In the genomic region with DNA sequence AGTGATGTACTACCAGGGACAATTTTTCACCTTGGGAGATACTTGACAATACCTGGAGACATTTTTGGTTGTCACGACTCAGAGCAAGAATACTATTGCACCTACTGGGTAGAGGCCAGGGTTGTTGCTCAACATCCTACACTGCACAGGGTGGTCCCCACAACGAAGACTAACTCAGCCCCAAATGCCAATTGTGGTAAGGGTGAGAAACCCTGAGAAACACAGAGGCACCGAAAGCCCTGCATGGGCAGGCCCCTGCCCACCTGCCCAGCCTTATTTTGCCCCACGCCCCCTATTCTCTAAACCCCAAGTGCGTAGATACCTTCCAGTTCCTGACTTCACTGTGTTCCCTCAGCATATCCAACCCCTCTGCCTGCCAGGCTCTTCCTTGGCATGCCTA, we compare ENCODE assay signal across 19 cellular contexts.
A peak's percentile ranks its signal among the peaks of the same experiment; 100 is the strongest.
DNase-seq lines count a peak whose midpoint lies in the region; TF ChIP-seq lines count a peak whose summit lies in the region.
"Had no signal": no experiment of that assay in that cellular context is flagged by ENCODE, and none has a peak within 500 bp of the region (broad histone marks: within the 10 kb centered on the region; RNA-seq: fewer than 3 reads in every experiment).

No MANE protein-coding gene starts in this region.

- H3K14ac ChIP-seq in mesenchymal stem cell (ENCODE audit: low read length in 2 of 2): peak overlapping the region in 1 of 2 experiments; percentile 49
- no peak overlapping the region for H3K14ac ChIP-seq in trophoblast cell (ENCODE audit: low read length)

- H2AK5ac ChIP-seq in mesenchymal stem cell (ENCODE audit: low read length, severe bottlenecking): no peak overlapping the region
- no peak overlapping the region for H2AK5ac ChIP-seq in trophoblast cell (ENCODE audit: low read length)

- H3K18ac ChIP-seq in mesenchymal stem cell (ENCODE audit: low read depth in 1 of 2, low read length in 2 of 2): peak overlapping the region in 1 of 2 experiments; percentile 15
- H3K18ac ChIP-seq in trophoblast cell (ENCODE audit: low read length): no peak overlapping the region

- no peak overlapping the region for H4K91ac ChIP-seq in mesenchymal stem cell (ENCODE audit: low read length)
- H4K91ac ChIP-seq in trophoblast cell (ENCODE audit: low read depth, low read length): no peak overlapping the region

- H3K4me2 ChIP-seq in mesenchymal stem cell (ENCODE audit: low read length, poor library complexity, severe bottlenecking) (no peak overlapping the region), trophoblast cell (ENCODE audit: low read length) (no peak overlapping the region)
- H3K4me2 ChIP-seq: A549, BLaER1, GM23338 had no signal

- H3K9me3 ChIP-seq in mesenchymal stem cell (ENCODE audit: control insufficient read depth, low read length) (no peaks in the 10 kb centered on the region), trophoblast cell (ENCODE audit: insufficient read depth, low read depth, low read length) (no peaks in the 10 kb centered on the region), colonic mucosa (no peaks in the 10 kb centered on the region)
- H3K9me3 ChIP-seq: A549 had no signal

- no peak overlapping the region for H2BK15ac ChIP-seq in mesenchymal stem cell (ENCODE audit: low read depth, poor library complexity, severe bottlenecking)

- H2BK5ac ChIP-seq in mesenchymal stem cell (ENCODE audit: low read depth, low read length, poor library complexity, severe bottlenecking): no peak overlapping the region
- no peak overlapping the region for H2BK5ac ChIP-seq in trophoblast cell (ENCODE audit: low read depth, low read length, poor library complexity)

- H3K4me1 ChIP-seq in mesenchymal stem cell (ENCODE audit: control insufficient read depth, insufficient read depth, low read depth, low read length) (no peaks in the 10 kb centered on the region), trophoblast cell (ENCODE audit: control insufficient read depth in 1 of 2, insufficient read depth in 2 of 2, low read length in 2 of 2) (peaks cover 6 to 7% of the 10 kb centered on the region in 2 experiments), colonic mucosa (no peaks in the 10 kb centered on the region)

- H3K27ac ChIP-seq in mesenchymal stem cell (ENCODE audit: low read length, poor library complexity, severe bottlenecking): no peak overlapping the region
- no peak overlapping the region for H3K27ac ChIP-seq in trophoblast cell (ENCODE audit: low read depth, low read length)
- no peak overlapping the region for H3K27ac ChIP-seq in colonic mucosa
- H3K27ac ChIP-seq: 22Rv1, A549, BLaER1 had no signal

- H4K8ac ChIP-seq in mesenchymal stem cell (ENCODE audit: low read length): peak overlapping the region; percentile 30
- no peak overlapping the region for H4K8ac ChIP-seq in trophoblast cell (ENCODE audit: low read depth, low read length)

- no peak overlapping the region for H3K9ac ChIP-seq in mesenchymal stem cell (ENCODE audit: low read length)
- H3K9ac ChIP-seq in trophoblast cell (ENCODE audit: low read length): no peak overlapping the region
- no peak overlapping the region for H3K9ac ChIP-seq in colonic mucosa (ENCODE audit: low read depth in 2 of 2, low read length in 2 of 2)
- H3K9ac ChIP-seq: BLaER1 had no signal

- H2AFZ ChIP-seq in mesenchymal stem cell (ENCODE audit: low read depth, low read length) (no peak overlapping the region), trophoblast cell (ENCODE audit: insufficient read depth, low read length, poor library complexity) (no peak overlapping the region)
- H2AFZ ChIP-seq: GM23338 had no signal

- H2BK12ac ChIP-seq in mesenchymal stem cell (ENCODE audit: low read length in 2 of 2): peak overlapping the region in 1 of 2 experiments; percentile 42
- peak overlapping the region; percentile 27 for H2BK12ac ChIP-seq in trophoblast cell (ENCODE audit: low read length)

- H3K36me3 ChIP-seq in mesenchymal stem cell (ENCODE audit: control insufficient read depth in 1 of 2, insufficient read depth in 2 of 2, low read depth in 1 of 2, low read length in 2 of 2): no peaks in the 10 kb centered on the region
- no peaks in the 10 kb centered on the region for H3K36me3 ChIP-seq in trophoblast cell (ENCODE audit: control insufficient read depth in 1 of 2, insufficient read depth in 2 of 2, low read length in 2 of 2)
- H3K36me3 ChIP-seq in colonic mucosa: no peaks in the 10 kb centered on the region
- H3K36me3 ChIP-seq: BLaER1 had no signal

- H3K79me1 ChIP-seq in mesenchymal stem cell (replicated peaks; ENCODE audit: low read length, poor library complexity, severe bottlenecking): no peaks in the 10 kb centered on the region
- H3K79me1 ChIP-seq in trophoblast cell (ENCODE audit: low read length): no peaks in the 10 kb centered on the region

- H3K4ac ChIP-seq in mesenchymal stem cell (ENCODE audit: low read depth in 1 of 2, low read length in 2 of 2) (no peak overlapping the region), trophoblast cell (ENCODE audit: low read depth, low read length) (no peak overlapping the region)

- WGBS in mesenchymal stem cell: 92% methylated on average over 5 of the region's 5 CpGs
- no CpG with 5 or more reads among the region's 5 CpGs for WGBS in trophoblast cell (ENCODE audit: extremely low coverage, insufficient coverage, insufficient read length)

- H3K4me3 ChIP-seq in mesenchymal stem cell (ENCODE audit: insufficient read depth in 1 of 2, low read depth in 1 of 2, low read length in 2 of 2) (no peak overlapping the region), trophoblast cell (ENCODE audit: low read depth, low read length) (no peak overlapping the region), colonic mucosa (no peak overlapping the region)
- H3K4me3 ChIP-seq: A549, BLaER1, GM23338, K562 had no signal

- intact Hi-C loops in colonic mucosa (cut with DNase I): no loop called here

- no peak overlapping the region for H3K23ac ChIP-seq in mesenchymal stem cell (ENCODE audit: low read length in 2 of 2)
- no peak overlapping the region for H3K23ac ChIP-seq in trophoblast cell (ENCODE audit: low read length)

- no peak overlapping the region for H4K12ac ChIP-seq in trophoblast cell (ENCODE audit: low read depth, low read length)

- no peaks in the 10 kb centered on the region for H3K27me3 ChIP-seq in mesenchymal stem cell (ENCODE audit: control insufficient read depth in 1 of 2, insufficient read depth in 1 of 2, low read length in 2 of 2)
- no peaks in the 10 kb centered on the region for H3K27me3 ChIP-seq in trophoblast cell (ENCODE audit: insufficient read depth, low read length)
- H3K27me3 ChIP-seq in colonic mucosa: no peaks in the 10 kb centered on the region
- H3K27me3 ChIP-seq: BLaER1 had no signal

- no peaks in the 10 kb centered on the region for H3K79me2 ChIP-seq in trophoblast cell (ENCODE audit: control insufficient read depth, insufficient read depth, low read length, poor library complexity)

- peak; percentile 30 for DNase-seq in NK-92 treated with Interleukin-12 subunit alpha and Interleukin-12 subunit beta, amount 100 ng/mL, for 24 hours (lab: John Stamatoyannopoulos, UW)
- DNase-seq in NK-92 (lab: John Stamatoyannopoulos, UW; ENCODE audit: unreplicated experiment): no peak
- DNase-seq in mesenchymal stem cell: no peak
- DNase-seq in trophoblast cell: no peak
- DNase-seq in colonic mucosa: no peak
- DNase-seq in COR-L47 (lab: John Stamatoyannopoulos, UW): no peak
- DNase-seq in Ammon's horn (ENCODE audit: low spot score): no peak
- DNase-seq: AML-193; Caco-2; CD4-positive, alpha-beta memory T cell; DMS79; GDM1; HCEC 1CT; IMR-90 had no signal

- no peak for TF ChIP-seq CTCF in colonic mucosa (IDR thresholded peaks at IDR 0.05)

- H2BK120ac ChIP-seq in mesenchymal stem cell (ENCODE audit: low read depth, low read length) (no peak overlapping the region), trophoblast cell (ENCODE audit: insufficient read depth, low read length, poor library complexity) (no peak overlapping the region)
